10 cellular contexts compared by ENCODE assay signal in the genomic region with DNA sequence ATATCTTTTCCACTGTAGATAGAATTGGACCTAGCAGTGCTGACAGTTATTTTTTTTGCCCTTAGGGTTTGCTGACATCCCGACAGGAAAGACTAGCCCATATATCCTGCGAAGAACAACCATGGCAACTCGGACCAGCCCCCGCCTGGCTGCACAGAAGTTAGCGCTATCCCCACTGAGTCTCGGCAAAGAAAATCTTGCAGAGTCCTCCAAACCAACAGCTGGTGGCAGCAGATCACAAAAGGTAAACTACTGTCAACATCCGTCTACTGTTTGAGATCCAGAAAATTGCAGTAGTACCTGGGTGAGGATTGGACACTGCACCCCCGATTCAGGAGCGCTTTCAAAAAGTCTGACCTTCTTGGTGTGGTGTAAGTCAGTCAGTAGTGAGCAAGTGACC. TPM values are rescaled to one million over a fixed set of nuclear protein-coding genes. Genes with fewer than 3 reads are reported as not detected.
A peak's percentile ranks its signal among the peaks of the same experiment; 100 is the strongest.
DNase-seq lines count a peak whose midpoint lies in the region; ATAC-seq, FAIRE-seq and TF ChIP-seq lines count a peak whose summit lies in the region.
"Had no signal": no experiment of that assay in that cellular context is flagged by ENCODE, and none has a peak within 500 bp of the region (broad histone marks: within the 10 kb centered on the region; RNA-seq: fewer than 3 reads in every experiment).

No MANE protein-coding gene starts in this region.

- H3K4me1 Mint-ChIP-seq in effector memory CD8-positive, alpha-beta T cell (ENCODE audit: low read depth in 2 of 2) = no peaks in the 10 kb centered on the region

- no peak overlapping the region for H3K4me3 ChIP-seq in choroid plexus epithelial cell (ENCODE audit: low read depth, low read length)
- H3K4me3 ChIP-seq: prostate gland had no signal

- TF ChIP-seq CTCF in choroid plexus epithelial cell (conservative IDR thresholded peaks at IDR 0.05; ENCODE audit: low read depth, low read length) = peak; percentile 81

- DNase-seq in DMS53 treated with DMSO at 0.1 percent for 48 hours (lab: John Stamatoyannopoulos, UW; ENCODE audit: unreplicated experiment) (peak; percentile 6), NCI-H1105 (lab: John Stamatoyannopoulos, UW) (peak; percentile 23), choroid plexus epithelial cell (ENCODE audit: low read depth) (peak; percentile 76), myocyte (ENCODE audit: low read depth) (peak; percentile 40), GM19239 (ENCODE audit: insufficient read length, low spot score) (no peak)
- no peak for DNase-seq in effector memory CD8-positive, alpha-beta T cell

- H3K4me3 Mint-ChIP-seq in effector memory CD8-positive, alpha-beta T cell = no peak overlapping the region

- H3K27ac Mint-ChIP-seq in effector memory CD8-positive, alpha-beta T cell = no peak overlapping the region

- no peaks in the 10 kb centered on the region for H3K36me3 Mint-ChIP-seq in effector memory CD8-positive, alpha-beta T cell (ENCODE audit: insufficient read depth)

- H3K9me3 Mint-ChIP-seq in effector memory CD8-positive, alpha-beta T cell = no peaks in the 10 kb centered on the region

- ATAC-seq in GM18517 (IDR thresholded peaks at IDR 0.05; ENCODE audit: unreplicated experiment) = no peak
- ATAC-seq in effector memory CD8-positive, alpha-beta T cell (replicated peaks) = no peak
- ATAC-seq in GM19467 (IDR thresholded peaks at IDR 0.05; ENCODE audit: unreplicated experiment) = no peak

- H3K27me3 Mint-ChIP-seq in effector memory CD8-positive, alpha-beta T cell = no peaks in the 10 kb centered on the region

- no peak for FAIRE-seq in GM19239 (lab: Jason Lieb, UNC)
- FAIRE-seq: GM18507 had no signal

RNA-seq across cellular contexts. Expression of a gene that starts 55.8 kb away (rescaled TPM):
- total RNA-seq in myocyte = 2.8 and 3.7 TPM in 2 replicates
- polyA plus RNA-seq in myocyte (2012) = 0.57 TPM

Comparison
In these comparisons a context has a peak if more than half of its experiments do, and no peak if none do; other contexts are left out.
1. DNase-seq: peak in DMS53 treated with DMSO at 0.1 percent for 48 hours (single experiment), NCI-H1105 (single experiment), choroid plexus epithelial cell (single experiment) and myocyte (single experiment); none in GM19239 (single experiment) and effector memory CD8-positive, alpha-beta T cell (0 of 3).